ENCODE assay signal across 17 cellular contexts in genomic region chr5:82639393-82640144, GRCh38.
DNase-seq lines count a peak whose midpoint lies in the region; ATAC-seq and TF ChIP-seq lines count a peak whose summit lies in the region.
"Had no signal": no experiment of that assay in that cellular context is flagged by ENCODE, and none has a peak within 500 bp of the region (broad histone marks: within the 10 kb centered on the region; RNA-seq: fewer than 3 reads in every experiment).

No MANE protein-coding gene starts in this region.

- H3K27ac Mint-ChIP-seq in CD4-positive, alpha-beta memory T cell = no peak overlapping the region
- H3K27ac Mint-ChIP-seq: activated naive CD4-positive, alpha-beta T cell treated with anti-CD3 and anti-CD28 coated beads, Interleukin-2, amount 50 U/mL, for 72 hours had no signal

- H3K9ac ChIP-seq in MM.1S (ENCODE audit: low read length) = peak overlapping the region; percentile 19; the same call in 1 of the 2 replicates
- no peak overlapping the region for H3K9ac ChIP-seq in smooth muscle cell (ENCODE audit: low read depth)

- H3K36me3 Mint-ChIP-seq in CD4-positive, alpha-beta memory T cell = no peaks in the 10 kb centered on the region
- H3K36me3 Mint-ChIP-seq: activated naive CD4-positive, alpha-beta T cell treated with anti-CD3 and anti-CD28 coated beads, Interleukin-2, amount 50 U/mL, for 72 hours had no signal

- H2AFZ ChIP-seq in MM.1S (ENCODE audit: low read length) = peak overlapping the region; percentile 67
- no peak overlapping the region for H2AFZ ChIP-seq in hepatocyte
- H2AFZ ChIP-seq in smooth muscle cell (ENCODE audit: low read depth) = peak overlapping the region; percentile 15

- DNase-seq in MM.1S (peak; percentile 73), adrenal gland (no peak), hepatocyte (ENCODE audit: low spot score) (no peak), smooth muscle cell (lab: John Stamatoyannopoulos, UW; ENCODE audit: unreplicated experiment) (no peak)
- DNase-seq in stimulated activated CD4-positive, alpha-beta T cell treated with anti-CD3 and anti-CD28 coated beads, Interleukin-1b, Interleukin-23, amount 100 ng/mL, for 48 hours = no peak
- no peak for DNase-seq in CD4-positive, alpha-beta memory T cell
- DNase-seq: activated CD4-positive, alpha-beta T cell treated with anti-CD3 and anti-CD28 coated beads for 4 hours; C1 segment of cervical spinal cord; EL; Kasumi-1; NCI-H187; NCI-H774 had no signal

- H3K36me3 ChIP-seq in MM.1S (replicated peaks; ENCODE audit: insufficient read depth, low read length) (no peaks in the 10 kb centered on the region), adrenal gland (replicated peaks in 1 of 2) (no peaks in the 10 kb centered on the region), hepatocyte (replicated peaks; ENCODE audit: insufficient read depth, low read depth) (no peaks in the 10 kb centered on the region), smooth muscle cell (ENCODE audit: low read depth) (no peaks in the 10 kb centered on the region)
- H3K36me3 ChIP-seq in CD4-positive, alpha-beta memory T cell (ENCODE audit: insufficient read depth, low read length) = no peaks in the 10 kb centered on the region

- H4K20me1 ChIP-seq in MM.1S (ENCODE audit: insufficient read depth, low read length) = no peaks in the 10 kb centered on the region
- no peaks in the 10 kb centered on the region for H4K20me1 ChIP-seq in hepatocyte (ENCODE audit: insufficient read depth, poor library complexity, severe bottlenecking)
- H4K20me1 ChIP-seq in smooth muscle cell (ENCODE audit: low read depth) = no peaks in the 10 kb centered on the region

- H3K4me2 ChIP-seq in MM.1S (ENCODE audit: low read depth, low read length) (peak overlapping the region; percentile 52), hepatocyte (peak overlapping the region; percentile 0), smooth muscle cell (peak overlapping the region; percentile 8)

- TF ChIP-seq POLR2A in adrenal gland (IDR thresholded peaks at IDR 0.05) = no peak

- H3K27ac ChIP-seq in MM.1S (ENCODE audit: low read length) = peak overlapping the region; percentile 58
- H3K27ac ChIP-seq in adrenal gland = peak overlapping the region in 3 of 5 donors; percentile 23 to 42 (median 26)
- H3K27ac ChIP-seq in hepatocyte = peak overlapping the region; percentile 48
- H3K27ac ChIP-seq in smooth muscle cell (ENCODE audit: low read depth) = peak overlapping the region; percentile 57
- H3K27ac ChIP-seq in CD4-positive, alpha-beta memory T cell (ENCODE audit: low read depth, low read length) = no peak overlapping the region

- WGBS in adrenal gland, 4 donors = 23 to 34% (median 30%) methylated on average over 2 of the region's 2 CpGs
- WGBS in hepatocyte (ENCODE audit: low lambda C conversion rate, missing lambda C conversion rate) = 25% methylated on average over 2 of the region's 2 CpGs
- 39% methylated on average over 2 of the region's 2 CpGs for WGBS in smooth muscle cell (ENCODE audit: low lambda C conversion rate)

- CTCF ChIA-PET in CD4-positive, alpha-beta memory T cell (lab: Charles Lee; ENCODE audit: partially characterized antibody) = no interaction called here

- H3K4me1 Mint-ChIP-seq in CD4-positive, alpha-beta memory T cell = no peaks in the 10 kb centered on the region

- H3K4me1 ChIP-seq in MM.1S (ENCODE audit: low read length) (peaks cover 31% of the 10 kb centered on the region), adrenal gland (replicated peaks in 1 of 2) (peaks cover 8 to 27% of the 10 kb centered on the region in 2 donors), hepatocyte (ENCODE audit: insufficient read depth) (peaks cover 43% of the 10 kb centered on the region), smooth muscle cell (ENCODE audit: low read depth) (peaks cover 24% of the 10 kb centered on the region)
- H3K4me1 ChIP-seq in CD4-positive, alpha-beta memory T cell (ENCODE audit: insufficient read depth, low read length) = no peaks in the 10 kb centered on the region

- H3K27me3 Mint-ChIP-seq in CD4-positive, alpha-beta memory T cell = peaks cover 0 to under 1% of the 10 kb centered on the region in 2 donors

- H3K9me3 Mint-ChIP-seq in CD4-positive, alpha-beta memory T cell = no peaks in the 10 kb centered on the region
- H3K9me3 Mint-ChIP-seq: activated naive CD4-positive, alpha-beta T cell treated with anti-CD3 and anti-CD28 coated beads, Interleukin-2, amount 50 U/mL, for 72 hours had no signal

- POLR2A ChIA-PET in CD4-positive, alpha-beta memory T cell (lab: Charles Lee; ENCODE audit: partially characterized antibody) = no interaction called here

- H3K4me3 ChIP-seq in MM.1S (ENCODE audit: low read length) (peak overlapping the region; percentile 11; the same call in 1 of the 2 replicates), adrenal gland (no peak overlapping the region), hepatocyte (no peak overlapping the region), smooth muscle cell (no peak overlapping the region)
- H3K4me3 ChIP-seq in CD4-positive, alpha-beta memory T cell (ENCODE audit: low read length in 2 of 2) = no peak overlapping the region
- H3K4me3 ChIP-seq: GM12878, lung had no signal

- ATAC-seq in HG03108 (IDR thresholded peaks at IDR 0.05; ENCODE audit: unreplicated experiment) = no peak
- ATAC-seq: activated naive CD4-positive, alpha-beta T cell treated with anti-CD3 and anti-CD28 coated beads, Interleukin-2, amount 50 U/mL, for 72 hours; GM12878; HCT116 had no signal

- H3K79me2 ChIP-seq in MM.1S (ENCODE audit: low read length) (no peaks in the 10 kb centered on the region), hepatocyte (no peaks in the 10 kb centered on the region), smooth muscle cell (ENCODE audit: low read depth) (no peaks in the 10 kb centered on the region)

- TF ChIP-seq CTCF in MM.1S (IDR thresholded peaks at IDR 0.05; ENCODE audit: low read length) (no peak), adrenal gland (IDR thresholded peaks at IDR 0.05) (no peak), hepatocyte (IDR thresholded peaks at IDR 0.05; ENCODE audit: poor library complexity) (no peak), smooth muscle cell (IDR thresholded peaks at IDR 0.05; ENCODE audit: borderline replicate concordance, insufficient read depth, poor library complexity, severe bottlenecking) (no peak)

- intact Hi-C loops in adrenal gland (cut with DNase I) = loop anchor here (10.0 kb wide), 2 partner anchors 275 to 285 kb away; no protein-coding TSS in a partner anchor
- intact Hi-C loops in CD4-positive, alpha-beta memory T cell (cut with micrococcal nuclease) = loop anchor here (2.0 kb wide), 2 partner anchors 155 to 833 kb away; no protein-coding TSS in a partner anchor

- H3F3A ChIP-seq in MM.1S (ENCODE audit: insufficient read depth, low read length) = peaks cover 23% of the 10 kb centered on the region
- H3F3A ChIP-seq in smooth muscle cell (ENCODE audit: low read depth) = peaks cover 21% of the 10 kb centered on the region

- H3K9me3 ChIP-seq in MM.1S (replicated peaks; ENCODE audit: insufficient read depth, low read length) = no peaks in the 10 kb centered on the region
- H3K9me3 ChIP-seq in adrenal gland (replicated peaks in 1 of 3) = no peaks in the 10 kb centered on the region
- H3K9me3 ChIP-seq in hepatocyte (ENCODE audit: low read depth) = no peaks in the 10 kb centered on the region
- no peaks in the 10 kb centered on the region for H3K9me3 ChIP-seq in smooth muscle cell (replicated peaks; ENCODE audit: low read depth)
- H3K9me3 ChIP-seq in CD4-positive, alpha-beta memory T cell (ENCODE audit: control insufficient read depth in 1 of 2, low read length in 2 of 2) = no peaks in the 10 kb centered on the region

- no peak overlapping the region for H3K4me3 Mint-ChIP-seq in CD4-positive, alpha-beta memory T cell

- no peaks in the 10 kb centered on the region for H3K9me2 ChIP-seq in MM.1S (replicated peaks; ENCODE audit: insufficient read depth, low read length)
- no peaks in the 10 kb centered on the region for H3K9me2 ChIP-seq in hepatocyte (replicated peaks; ENCODE audit: insufficient read depth)

- H3K27me3 ChIP-seq in MM.1S (replicated peaks; ENCODE audit: insufficient read depth, low read length) = no peaks in the 10 kb centered on the region
- H3K27me3 ChIP-seq in adrenal gland = no peaks in the 10 kb centered on the region
- H3K27me3 ChIP-seq in hepatocyte = no peaks in the 10 kb centered on the region
- H3K27me3 ChIP-seq in smooth muscle cell (ENCODE audit: low read depth) = no peaks in the 10 kb centered on the region
- H3K27me3 ChIP-seq in CD4-positive, alpha-beta memory T cell (ENCODE audit: insufficient read depth, low read length) = no peaks in the 10 kb centered on the region

Comparison
In these comparisons a context has a peak if more than half of its experiments do, and no peak if none do; other contexts are left out.
1. H3K4me2 ChIP-seq: peak in every context shown above with its lines; median percentile 52 in MM.1S; 8 in smooth muscle cell; 0 in hepatocyte.